31 cellular contexts compared by ENCODE assay signal in the genomic region with DNA sequence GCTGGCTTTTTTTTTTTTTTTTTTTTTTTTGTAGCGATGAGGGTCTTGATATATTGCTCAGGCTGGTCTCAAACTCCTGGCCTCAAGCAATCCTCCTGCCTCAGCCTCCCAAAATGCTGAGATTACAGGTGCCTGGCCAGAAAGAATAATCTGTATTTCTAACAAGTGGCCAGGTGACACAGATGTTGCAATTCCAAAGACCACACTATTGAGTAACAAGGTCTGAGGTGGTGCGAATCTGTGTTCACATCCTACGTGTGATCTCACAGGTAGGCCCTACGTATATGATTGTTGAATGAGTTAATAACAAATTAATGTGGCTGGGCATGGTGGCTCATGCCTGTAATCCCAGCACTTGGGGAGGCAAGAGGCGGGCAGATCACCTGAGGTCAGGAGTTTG. TPM values are rescaled to one million over a fixed set of nuclear protein-coding genes. Genes with fewer than 3 reads are reported as not detected.
DNase-seq lines count a peak whose midpoint lies in the region; ATAC-seq, FAIRE-seq and TF ChIP-seq lines count a peak whose summit lies in the region.
"Had no signal": no experiment of that assay in that cellular context is flagged by ENCODE, and none has a peak within 500 bp of the region (broad histone marks: within the 10 kb centered on the region; RNA-seq: fewer than 3 reads in every experiment).

No MANE protein-coding gene starts in this region.

- no peak overlapping the region for H3K4me3 ChIP-seq in HepG2 (replicated peaks in 1 of 3; ENCODE audit: insufficient read depth in 1 of 3, low read depth in 2 of 3, low read length in 3 of 3)
- no peak overlapping the region for H3K4me3 ChIP-seq in right lobe of liver
- H3K4me3 ChIP-seq in K562, result no peak overlapping the region
- no peak overlapping the region for H3K4me3 ChIP-seq in bronchial epithelial cell (ENCODE audit: low read depth, low read length)
- no peak overlapping the region for H3K4me3 ChIP-seq in spleen
- H3K4me3 ChIP-seq: BLaER1, GM12878 had no signal

- TF ChIP-seq CTCF in HepG2 (CRISPR knock-in tag; IDR thresholded peaks at IDR 0.05) (no peak), right lobe of liver (IDR thresholded peaks at IDR 0.05) (no peak), K562 (IDR thresholded peaks at IDR 0.05 in 2 of 3, conservative IDR thresholded peaks at IDR 0.05 in 1 of 3; ENCODE audit: insufficient read depth in 2 of 3, low read depth in 1 of 3, low read length in 3 of 3) (no peak), bronchial epithelial cell (IDR thresholded peaks at IDR 0.05; ENCODE audit: insufficient read depth, low read length, severe bottlenecking) (no peak), spleen (IDR thresholded peaks at IDR 0.05 in 8 of 11, conservative IDR thresholded peaks at IDR 0.05 in 3 of 11) (no peak)

- no peak overlapping the region for H2AFZ ChIP-seq in HepG2 (ENCODE audit: low read length)
- no peak overlapping the region for H2AFZ ChIP-seq in K562 (ENCODE audit: low read depth, low read length)

- H3K9ac ChIP-seq in HepG2 (ENCODE audit: insufficient read depth, low read depth, low read length), result no peak overlapping the region
- H3K9ac ChIP-seq in K562 (ENCODE audit: insufficient read depth in 1 of 2, low read depth in 2 of 2, low read length in 2 of 2), result no peak overlapping the region
- H3K9ac ChIP-seq: BLaER1 had no signal

- CTCF ChIA-PET in HepG2 (lab: Yijun Ruan, JAX; ENCODE audit: low intra/inter-chr PET ratio, low total read pairs), result no interaction called here
- CTCF ChIA-PET in K562 (lab: Yijun Ruan, JAX; ENCODE audit: low intra/inter-chr PET ratio), result no interaction called here

- H3K4me1 ChIP-seq in HepG2 (ENCODE audit: insufficient read depth, low read length) (no peaks in the 10 kb centered on the region), right lobe of liver (no peaks in the 10 kb centered on the region), K562 (replicated peaks in 1 of 2; ENCODE audit: control insufficient read depth in 2 of 2, insufficient read depth in 2 of 2, low read length in 2 of 2) (no peaks in the 10 kb centered on the region), spleen (no peaks in the 10 kb centered on the region)
- H3K4me1 ChIP-seq: BE2C, BLaER1 had no signal

- no peaks in the 10 kb centered on the region for H3K9me1 ChIP-seq in K562 (ENCODE audit: control insufficient read depth, insufficient read depth, low read length)

- H3K9me3 ChIP-seq in HepG2 (ENCODE audit: low read length), result no peaks in the 10 kb centered on the region
- H3K9me3 ChIP-seq in right lobe of liver, result no peaks in the 10 kb centered on the region
- H3K9me3 ChIP-seq in K562 (replicated peaks; ENCODE audit: control insufficient read depth, insufficient read depth, low read depth, low read length), result no peaks in the 10 kb centered on the region
- H3K9me3 ChIP-seq in spleen, result no peaks in the 10 kb centered on the region
- H3K9me3 ChIP-seq: BE2C had no signal

- no peak for FAIRE-seq in HepG2 (lab: Jason Lieb, UNC)
- no peak for FAIRE-seq in K562 (lab: Jason Lieb, UNC)
- no peak for FAIRE-seq in bronchial epithelial cell (lab: Jason Lieb, UNC)
- FAIRE-seq: A204.1, GM12878, GM12892, GM18507 had no signal

- TF ChIP-seq EP300 in HepG2 (IDR thresholded peaks at IDR 0.05; ENCODE audit: low read depth in 2 of 2, low read length in 2 of 2) (no peak), HepG2 (CRISPR knock-in tag; IDR thresholded peaks at IDR 0.05; ENCODE audit: borderline replicate concordance) (no peak), K562 (IDR thresholded peaks at IDR 0.05; ENCODE audit: low read length) (no peak)

- DNase-seq in HepG2 (ENCODE audit: low spot score) (no peak), right lobe of liver (no peak), K562 (ENCODE audit: extremely low read depth in 1 of 4, low spot score in 3 of 4) (no peak), bronchial epithelial cell (ENCODE audit: low read depth) (peak; percentile 14), spleen (no peak), kidney glomerular epithelial cell (lab: John Stamatoyannopoulos, UW) (no peak), left lobe of liver (ENCODE audit: low spot score) (no peak)
- DNase-seq: 8988T; ACHN; BE2C; C1 segment of cervical spinal cord; CD4-positive, alpha-beta memory T cell; CD4-positive, CD25-positive, alpha-beta regulatory T cell; CD8-positive, alpha-beta memory T cell; COR-L47; DMS 273 treated with DMSO at 0.1 percent for 48 hours; DMS153; DMS53; DMS79; DND-41; EL; GDM1 had no signal

- in situ Hi-C loops in HepG2 (cut with HindIII; ENCODE audit: extremely low pct_ligation_motif_present, low pct_unique_long_range_greater_than_20kb), result no loop called here
- in situ Hi-C loops in K562 (cut with MboI), result no loop called here

- H3K27ac ChIP-seq in HepG2 (ENCODE audit: extremely low read length, insufficient read depth, low read length) (no peak overlapping the region), right lobe of liver (no peak overlapping the region), K562 (ENCODE audit: extremely low read depth, low read depth, low read length) (no peak overlapping the region), spleen (no peak overlapping the region)
- H3K27ac ChIP-seq: BLaER1 had no signal

- BruUV-seq in HepG2 (replicated peaks; lab: Mats Ljungman, UMichigan) (no TSS peak), K562 (replicated peaks; lab: Mats Ljungman, UMichigan) (no TSS peak)

- intact Hi-C loops in HepG2 (cut with micrococcal nuclease; ENCODE audit: unreplicated experiment), result no loop called here
- intact Hi-C loops in right lobe of liver (cut with DNase I), result no loop called here
- intact Hi-C loops in K562 (cut with micrococcal nuclease), result no loop called here
- intact Hi-C loops in spleen (cut with DNase I; ENCODE audit: low total_unique reads), result no loop called here

- no peaks in the 10 kb centered on the region for H3K36me3 ChIP-seq in HepG2 (replicated peaks in 1 of 2; ENCODE audit: control insufficient read depth in 1 of 2, insufficient read depth in 2 of 2, low read length in 2 of 2)
- H3K36me3 ChIP-seq in right lobe of liver, result no peaks in the 10 kb centered on the region
- no peaks in the 10 kb centered on the region for H3K36me3 ChIP-seq in K562 (ENCODE audit: control insufficient read depth, insufficient read depth, low read length)
- H3K36me3 ChIP-seq in bronchial epithelial cell (ENCODE audit: control insufficient read depth, insufficient read depth, low read length), result no peaks in the 10 kb centered on the region
- H3K36me3 ChIP-seq in spleen, result no peaks in the 10 kb centered on the region
- H3K36me3 ChIP-seq: BE2C, BLaER1 had no signal

- no peak for ATAC-seq in HepG2
- ATAC-seq in right lobe of liver, result no peak
- ATAC-seq in K562, result no peak
- ATAC-seq in left lobe of liver, result no peak
- ATAC-seq: GM12878 had no signal

- peaks cover 0 to 19% of the 10 kb centered on the region in 2 experiments; a peak in 1 of 5 replicates for H3K27me3 ChIP-seq in HepG2 (ENCODE audit: control insufficient read depth in 1 of 2, insufficient read depth in 2 of 2, low read length in 2 of 2)
- H3K27me3 ChIP-seq in right lobe of liver, result no peaks in the 10 kb centered on the region
- H3K27me3 ChIP-seq in K562 (ENCODE audit: control insufficient read depth in 2 of 2, insufficient read depth in 2 of 2, low read length in 2 of 2), result no peaks in the 10 kb centered on the region; a peak in 3 of 5 replicates
- H3K27me3 ChIP-seq in bronchial epithelial cell (ENCODE audit: control insufficient read depth, insufficient read depth, low read length), result no peaks in the 10 kb centered on the region
- H3K27me3 ChIP-seq in spleen (replicated peaks in 1 of 7), result no peaks in the 10 kb centered on the region
- H3K27me3 ChIP-seq: BE2C, BLaER1 had no signal

- TF ChIP-seq RAD21 in HepG2 (CRISPR knock-in tag; IDR thresholded peaks at IDR 0.05), result no peak
- TF ChIP-seq RAD21 in K562 (CRISPR knock-in tag; conservative IDR thresholded peaks at IDR 0.05 in 1 of 2, IDR thresholded peaks at IDR 0.05 in 1 of 2), result no peak

- H3K79me2 ChIP-seq in HepG2 (ENCODE audit: insufficient read depth, low read length) (no peaks in the 10 kb centered on the region), K562 (ENCODE audit: control insufficient read depth, insufficient read depth, low read length) (no peaks in the 10 kb centered on the region)

- H3K4me2 ChIP-seq in HepG2 (ENCODE audit: low read depth, low read length) (no peak overlapping the region), K562 (ENCODE audit: insufficient read depth, low read length) (no peak overlapping the region)
- H3K4me2 ChIP-seq: BLaER1 had no signal

- 9% methylated on average over 5 of the region's 5 CpGs for WGBS in HepG2 (ENCODE audit: low lambda C conversion rate)
- 63% methylated on average over 3 of the region's 5 CpGs for WGBS in right lobe of liver (ENCODE audit: insufficient coverage, low coverage, low lambda C conversion rate, missing lambda C conversion rate)
- WGBS in K562 (ENCODE audit: insufficient coverage, low coverage, missing lambda C conversion rate), result 6% methylated on average over 4 of the region's 5 CpGs
- 83 to 98% (median 93%) methylated on average over 5 of the region's 5 CpGs for WGBS in spleen, 5 donors

- TF ChIP-seq POLR2A in HepG2 (IDR thresholded peaks at IDR 0.05; ENCODE audit: insufficient read depth in 1 of 2, low read depth in 2 of 2, low read length in 2 of 2) (no peak), right lobe of liver (IDR thresholded peaks at IDR 0.05) (no peak), K562 (conservative IDR thresholded peaks at IDR 0.05) (no peak), spleen (IDR thresholded peaks at IDR 0.05) (no peak)

- POLR2A ChIA-PET in HepG2 (lab: Yijun Ruan, JAX), result no interaction called here
- POLR2A ChIA-PET in K562 (lab: Yijun Ruan, JAX), result no interaction called here

- H4K20me1 ChIP-seq in HepG2 (ENCODE audit: insufficient read depth, low read length), result no peaks in the 10 kb centered on the region
- H4K20me1 ChIP-seq in K562 (replicated peaks; ENCODE audit: control insufficient read depth, insufficient read depth, low read length), result no peaks in the 10 kb centered on the region
- H4K20me1 ChIP-seq: BLaER1 had no signal

RNA-seq across cellular contexts. Expression of a gene that starts 33.3 kb away (rescaled TPM):
- total RNA-seq in HepG2 (2016; rRNA removed; fragmentation: Illumina TruSeq; extraction: Trizol) (0.11 and 0.15 TPM in 2 replicates), right lobe of liver (under 1 TPM in 4 of 6 experiments, not detected in 2; 0.12 to 0.25 (median 0.17) TPM), K562 (2014; rRNA removed) (not detected in 2 replicates), K562 (2014; rRNA removed; fragmentation: Illumina TruSeq; extraction: Trizol) (not detected in 2 replicates), K562 (2015; rRNA removed; fragmentation: Illumina TruSeq; extraction: Trizol) (not detected in 2 replicates), K562 (2021) (not detected in 2 replicates), bronchial epithelial cell (not detected in 2 replicates), spleen (1 to 10 TPM; 1.1 to 3.1 (median 2.4) TPM), left lobe of liver (0.10 TPM)
- 0.09 and 0.10 TPM in 2 replicates for total RNA-seq in HepG2 (2016; cell fraction: cytosol; rRNA removed; fragmentation: Illumina TruSeq; extraction: Trizol; ENCODE audit: low read depth)
- 0.06 and 0.11 TPM in 2 replicates for total RNA-seq in HepG2 (2016; cell fraction: insoluble cytoplasmic fraction; rRNA removed; fragmentation: Illumina TruSeq; extraction: Trizol)
- 0.10 TPM in 1 of 2 replicates, not detected in the other for total RNA-seq in HepG2 (2016; cell fraction: membrane; rRNA removed; fragmentation: Illumina TruSeq; extraction: Trizol)
- total RNA-seq in HepG2 (2016; cell fraction: nucleus; rRNA removed; fragmentation: Illumina TruSeq; extraction: Trizol), result 0.40 and 0.50 TPM in 2 replicates
- polyA plus RNA-seq in HepG2 (2011; rRNA removed) (0.01 and 0.05 TPM in 2 replicates), K562 (2011; rRNA removed) (0.03 and 0.04 TPM in 2 replicates), K562 (2014; fragmentation: Illumina TruSeq; extraction: Trizol) (not detected in 2 replicates), K562 (2014; fragmentation: Nextera tagmentation; extraction: Ambion mirVana) (not detected), K562 (2014; rRNA removed) (not detected in 2 replicates), spleen (1 to 10 TPM in 2 of 3 donors, under 1 TPM in 1; 0.86 to 2.0 (median 1.2) TPM)
- 0.04 and 0.09 TPM in 2 replicates for polyA plus RNA-seq in HepG2 (2011; cell fraction: cytosol; rRNA removed)
- 0.06 and 0.10 TPM in 2 replicates for polyA plus RNA-seq in HepG2 (2011; cell fraction: nucleus; rRNA removed)
- 0.04 TPM in 1 of 2 replicates, not detected in the other for polyA plus RNA-seq in HepG2 (2012)
- 0.05 TPM in 1 of 2 replicates, not detected in the other for polyA plus RNA-seq in HepG2 (2016; cell fraction: cytosol; fragmentation: Illumina TruSeq; extraction: Trizol; ENCODE audit: low read depth)
- 0.08 TPM in 1 of 2 replicates, not detected in the other for polyA plus RNA-seq in HepG2 (2016; cell fraction: insoluble cytoplasmic fraction; fragmentation: Illumina TruSeq; extraction: Trizol; ENCODE audit: low read depth)
- polyA plus RNA-seq in HepG2 (2016; cell fraction: membrane; fragmentation: Illumina TruSeq; extraction: Trizol; ENCODE audit: low read depth), result 0.06 TPM in 1 of 2 replicates, not detected in the other
- polyA plus RNA-seq in HepG2 (2016; cell fraction: nucleus; fragmentation: Illumina TruSeq; extraction: Trizol; ENCODE audit: insufficient read depth, low read depth), result 0.20 and 0.56 TPM in 2 replicates
- polyA minus RNA-seq in HepG2 (2011; rRNA and poly(A)+ RNA removed; ENCODE audit: low replicate concordance), result 0.05 TPM in 1 of 2 replicates, not detected in the other
- not detected in 2 replicates for polyA minus RNA-seq in HepG2 (2011; cell fraction: cytosol; rRNA and poly(A)+ RNA removed)
- 0.25 and 0.26 TPM in 2 replicates for polyA minus RNA-seq in HepG2 (2011; cell fraction: nucleus; rRNA and poly(A)+ RNA removed)
- total RNA-seq in K562 (2011; cell fraction: chromatin; rRNA removed; ENCODE audit: low replicate concordance), result not detected in 2 replicates
- not detected in 2 replicates for total RNA-seq in K562 (2011; cell fraction: nucleolus; rRNA removed)
- total RNA-seq in K562 (2011; cell fraction: nucleoplasm; rRNA removed), result 0.15 TPM in 1 of 2 replicates, not detected in the other
- not detected in 2 replicates for polyA plus RNA-seq in K562 (2011; cell fraction: cytosol; rRNA removed)
- 0.08 and 0.11 TPM in 2 replicates for polyA plus RNA-seq in K562 (2011; cell fraction: nucleus; rRNA removed)
- not detected in 2 replicates for polyA plus RNA-seq in K562 (2012)
- not detected in 2 replicates for polyA minus RNA-seq in K562 (2011; rRNA and poly(A)+ RNA removed)
- polyA minus RNA-seq in K562 (2011; cell fraction: cytosol; rRNA and poly(A)+ RNA removed), result not detected in 2 replicates
- polyA minus RNA-seq in K562 (2011; cell fraction: nucleus; rRNA and poly(A)+ RNA removed), result not detected in 2 replicates
- total RNA-seq: CD4-positive, CD25-positive, alpha-beta regulatory T cell; Daoy had no signal
- polyA plus RNA-seq: AG04450; CD4-positive, alpha-beta memory T cell; CD4-positive, CD25-positive, alpha-beta regulatory T cell; CD8-positive, alpha-beta memory T cell had no signal

RNA-seq across cellular contexts. Expression of a gene that starts 44.6 kb away (rescaled TPM):
- total RNA-seq in HepG2 (2016; rRNA removed; fragmentation: Illumina TruSeq; extraction: Trizol) (not detected in 2 replicates), right lobe of liver (10 to 100 TPM in 1 of 6 experiments, 1 to 10 TPM in 5; 1.9 to 20.5 (median 3.4) TPM), K562 (2014; rRNA removed) (not detected in 2 replicates), K562 (2014; rRNA removed; fragmentation: Illumina TruSeq; extraction: Trizol) (not detected in 2 replicates), K562 (2015; rRNA removed; fragmentation: Illumina TruSeq; extraction: Trizol) (not detected in 2 replicates), K562 (2021) (not detected in 2 replicates), bronchial epithelial cell (0.26 and 0.38 TPM in 2 replicates), spleen (100 to 1,000 TPM in 2 of 7 donors, 10 to 100 TPM in 5; 39.6 to 134 (median 87.7) TPM), left lobe of liver (2.8 TPM)
- not detected in 2 replicates for total RNA-seq in HepG2 (2016; cell fraction: cytosol; rRNA removed; fragmentation: Illumina TruSeq; extraction: Trizol; ENCODE audit: low read depth)
- total RNA-seq in HepG2 (2016; cell fraction: insoluble cytoplasmic fraction; rRNA removed; fragmentation: Illumina TruSeq; extraction: Trizol), result not detected in 2 replicates
- total RNA-seq in HepG2 (2016; cell fraction: membrane; rRNA removed; fragmentation: Illumina TruSeq; extraction: Trizol), result not detected in 2 replicates
- not detected in 2 replicates for total RNA-seq in HepG2 (2016; cell fraction: nucleus; rRNA removed; fragmentation: Illumina TruSeq; extraction: Trizol)
- polyA plus RNA-seq in HepG2 (2011; rRNA removed) (not detected in 2 replicates), K562 (2011; rRNA removed) (not detected in 2 replicates), K562 (2014; fragmentation: Illumina TruSeq; extraction: Trizol) (not detected in 2 replicates), K562 (2014; fragmentation: Nextera tagmentation; extraction: Ambion mirVana) (under 1 TPM in 1 of 2 experiments, not detected in 1; 0.07 TPM), K562 (2014; rRNA removed) (not detected in 2 replicates), spleen (10 to 100 TPM; 15.5 to 53.2 (median 18.1) TPM)
- polyA plus RNA-seq in HepG2 (2011; cell fraction: cytosol; rRNA removed), result not detected in 2 replicates
- polyA plus RNA-seq in HepG2 (2011; cell fraction: nucleus; rRNA removed), result not detected in 2 replicates
- 0.19 and 0.24 TPM in 2 replicates for polyA plus RNA-seq in HepG2 (2012)
- not detected in 2 replicates for polyA plus RNA-seq in HepG2 (2016; cell fraction: cytosol; fragmentation: Illumina TruSeq; extraction: Trizol; ENCODE audit: low read depth)
- polyA plus RNA-seq in HepG2 (2016; cell fraction: insoluble cytoplasmic fraction; fragmentation: Illumina TruSeq; extraction: Trizol; ENCODE audit: low read depth), result not detected in 2 replicates
- not detected in 2 replicates for polyA plus RNA-seq in HepG2 (2016; cell fraction: membrane; fragmentation: Illumina TruSeq; extraction: Trizol; ENCODE audit: low read depth)
- polyA plus RNA-seq in HepG2 (2016; cell fraction: nucleus; fragmentation: Illumina TruSeq; extraction: Trizol; ENCODE audit: insufficient read depth, low read depth), result not detected in 2 replicates
- polyA minus RNA-seq in HepG2 (2011; rRNA and poly(A)+ RNA removed; ENCODE audit: low replicate concordance), result not detected in 2 replicates
- polyA minus RNA-seq in HepG2 (2011; cell fraction: cytosol; rRNA and poly(A)+ RNA removed), result not detected in 2 replicates
- not detected in 2 replicates for polyA minus RNA-seq in HepG2 (2011; cell fraction: nucleus; rRNA and poly(A)+ RNA removed)
- not detected in 2 replicates for total RNA-seq in K562 (2011; cell fraction: chromatin; rRNA removed; ENCODE audit: low replicate concordance)
- total RNA-seq in K562 (2011; cell fraction: nucleolus; rRNA removed), result not detected in 2 replicates
- total RNA-seq in K562 (2011; cell fraction: nucleoplasm; rRNA removed), result not detected in 2 replicates
- polyA plus RNA-seq in K562 (2011; cell fraction: cytosol; rRNA removed), result not detected in 2 replicates
- not detected in 2 replicates for polyA plus RNA-seq in K562 (2011; cell fraction: nucleus; rRNA removed)
- polyA plus RNA-seq in K562 (2012), result 0.13 and 0.14 TPM in 2 replicates
- polyA minus RNA-seq in K562 (2011; rRNA and poly(A)+ RNA removed), result not detected in 2 replicates
- polyA minus RNA-seq in K562 (2011; cell fraction: cytosol; rRNA and poly(A)+ RNA removed), result not detected in 2 replicates
- polyA minus RNA-seq in K562 (2011; cell fraction: nucleus; rRNA and poly(A)+ RNA removed), result not detected in 2 replicates
- total RNA-seq: A673, Daoy, G401 had no signal
- polyA plus RNA-seq: AG04450 had no signal
